In genomic region chr1:90963236-90963635, GRCh38 we compare ENCODE assay signal across 1 cellular context.
TF ChIP-seq lines count a peak whose summit lies in the region.

No MANE protein-coding gene starts in this region.

TF ChIP-seq in A549, 52 proteins besides CTCF, POLR2A, EP300 and RAD21 (continued from another document):
- TF ChIP-seq REST (IDR thresholded peaks at IDR 0.05) (no peak), HES2 (IDR thresholded peaks at IDR 0.05) (no peak), GATA3 (IDR thresholded peaks at IDR 0.05; ENCODE audit: borderline replicate concordance) (no peak), PHF8 (IDR thresholded peaks at IDR 0.05; ENCODE audit: borderline replicate concordance, low read depth) (no peak), ATOH8 (CRISPR knock-in tag; IDR thresholded peaks at IDR 0.05; ENCODE audit: low read depth) (no peak), RNF2 (IDR thresholded peaks at IDR 0.05; ENCODE audit: borderline replicate concordance, low read depth) (no peak), CHD2 (IDR thresholded peaks at IDR 0.05; ENCODE audit: low read length, partially characterized antibody) (no peak), TFCP2L1 (CRISPR knock-in tag; IDR thresholded peaks at IDR 0.05) (no peak), ZSCAN20 (CRISPR knock-in tag; IDR thresholded peaks at IDR 0.05) (no peak), MYC (IDR thresholded peaks at IDR 0.05; ENCODE audit: borderline replicate concordance, low read length) (no peak), KDM5A (IDR thresholded peaks at IDR 0.05) (no peak), KDM1A (IDR thresholded peaks at IDR 0.05; ENCODE audit: low read depth) (no peak)
